Comparison of ENCODE assay signal across 11 cellular contexts in genomic region chr16:20491448-20491847, GRCh38. TPM values are rescaled to one million over a fixed set of nuclear protein-coding genes. Genes with fewer than 3 reads are reported as not detected.
"Had no signal": no experiment of that assay in that cellular context is flagged by ENCODE, and none has a peak within 500 bp of the region (broad histone marks: within the 10 kb centered on the region; RNA-seq: fewer than 3 reads in every experiment).

No MANE protein-coding gene starts in this region.

RNA-seq across cellular contexts. Expression of gene ACSM2A, which starts 40.1 kb away (rescaled TPM):
- total RNA-seq: OCI-LY7, PC-3, PC-9, Peyer's patch, Right ventricle myocardium inferior, Right ventricle myocardium superior, RPMI7951, SJCRH30, SJSA1, SK-MEL-5 had no signal
- polyA plus RNA-seq: SK-N-SH had no signal
